9 cellular contexts compared by ENCODE assay signal in genomic region chr17:66468241-66469087, GRCh38.
DNase-seq lines count a peak whose midpoint lies in the region; ATAC-seq, FAIRE-seq and TF ChIP-seq lines count a peak whose summit lies in the region.
"Had no signal": no experiment of that assay in that cellular context is flagged by ENCODE, and none has a peak within 500 bp of the region (broad histone marks: within the 10 kb centered on the region; RNA-seq: fewer than 3 reads in every experiment).

No MANE protein-coding gene starts in this region.

- no peak for FAIRE-seq in GM12891 (lab: Jason Lieb, UNC)

- TF ChIP-seq POLR2A in thyroid gland (IDR thresholded peaks at IDR 0.05) (no peak), GM12891 (IDR thresholded peaks at IDR 0.05; ENCODE audit: low read depth, low read length) (no peak)

- no peak overlapping the region for H3K27ac ChIP-seq in BLaER1
- no peak overlapping the region for H3K27ac ChIP-seq in thyroid gland

- WGBS in thyroid gland, 2 donors, result 73 to 78% methylated on average over 5 of the region's 5 CpGs

- ATAC-seq in GM21786 (IDR thresholded peaks at IDR 0.05; ENCODE audit: unreplicated experiment), result no peak
- no peak for ATAC-seq in GM19395 (IDR thresholded peaks at IDR 0.05; ENCODE audit: unreplicated experiment)

- H3K4me3 ChIP-seq in BLaER1 (no peak overlapping the region), thyroid gland (replicated peaks in 1 of 3) (no peak overlapping the region)

- no peak for TF ChIP-seq CTCF in thyroid gland (IDR thresholded peaks at IDR 0.05)

- H3K4me1 ChIP-seq in BLaER1 (peaks cover 35% of the 10 kb centered on the region), thyroid gland (peaks cover 12 to 18% of the 10 kb centered on the region in 2 donors)

- no peaks in the 10 kb centered on the region for H3K9me3 ChIP-seq in BLaER1
- no peaks in the 10 kb centered on the region for H3K9me3 ChIP-seq in thyroid gland

- peak overlapping the region; percentile 66 for H3K4me2 ChIP-seq in BLaER1

- H3K36me3 ChIP-seq in BLaER1, result no peaks in the 10 kb centered on the region
- no peaks in the 10 kb centered on the region for H3K36me3 ChIP-seq in thyroid gland

- H3K9ac ChIP-seq in BLaER1, result no peak overlapping the region

- intact Hi-C loops in thyroid gland (cut with DNase I), result no loop called here

- no peaks in the 10 kb centered on the region for H4K20me1 ChIP-seq in BLaER1

- DNase-seq in Kasumi-1 (lab: John Stamatoyannopoulos, UW) (peak; percentile 100), amniotic epithelial cell (ENCODE audit: low read depth) (peak; percentile 72), medulla oblongata (ENCODE audit: extremely low spot score) (peak; percentile 87), thyroid gland (no peak), GM12891 (ENCODE audit: insufficient read length, low spot score) (no peak)
- DNase-seq: activated B cell treated with CpG ODN at 0.5 μM for 24 hours had no signal

- H3K27me3 ChIP-seq in BLaER1 (no peaks in the 10 kb centered on the region), thyroid gland (no peaks in the 10 kb centered on the region)

TF ChIP-seq in GM12891, 5 proteins besides CTCF, POLR2A, EP300 and RAD21:
- no peak for TF ChIP-seq POU2F2 (IDR thresholded peaks at IDR 0.05; ENCODE audit: low read depth, low read length)
- TF ChIP-seq POLR2AphosphoS5 (IDR thresholded peaks at IDR 0.05; ENCODE audit: low read depth, low read length), result no peak
- TF ChIP-seq PAX5 (IDR thresholded peaks at IDR 0.05; ENCODE audit: insufficient read depth, low read length, severe bottlenecking), result no peak
- no peak for TF ChIP-seq TAF1 (IDR thresholded peaks at IDR 0.05; ENCODE audit: low read depth, low read length)
- no peak for TF ChIP-seq SPI1 (IDR thresholded peaks at IDR 0.05; ENCODE audit: low read depth, low read length)

Comparison
In these comparisons a context has a peak if more than half of its experiments do, and no peak if none do; other contexts are left out.
1. DNase-seq: peak in Kasumi-1 (2 of 2), amniotic epithelial cell (single experiment) and medulla oblongata (single experiment); none in thyroid gland (0 of 2) and GM12891 (single experiment).